In the genomic region with DNA sequence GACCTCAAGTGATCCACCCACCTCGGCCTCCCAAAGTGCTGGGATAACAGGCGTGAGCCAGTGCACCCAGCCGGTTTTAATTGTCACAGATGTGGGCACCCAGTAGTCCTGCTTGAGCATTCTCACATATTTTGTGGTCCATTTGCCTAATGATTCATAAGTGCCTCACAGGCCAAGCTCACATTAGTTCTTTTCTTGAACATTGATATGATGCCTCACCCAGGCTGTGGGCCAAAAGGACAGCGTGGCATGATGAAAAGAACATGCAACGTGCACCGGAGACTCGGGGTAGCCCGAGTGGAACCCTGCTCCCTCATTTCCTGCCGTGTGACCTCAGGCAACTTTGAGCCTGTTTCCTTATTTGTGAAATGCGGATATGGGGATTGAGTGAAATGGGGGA, we compare ENCODE assay signal across 11 cellular contexts.
DNase-seq lines count a peak whose midpoint lies in the region; ATAC-seq and TF ChIP-seq lines count a peak whose summit lies in the region.
"Had no signal": no experiment of that assay in that cellular context is flagged by ENCODE, and none has a peak within 500 bp of the region (broad histone marks: within the 10 kb centered on the region; RNA-seq: fewer than 3 reads in every experiment).

No MANE protein-coding gene starts in this region.

- H3K4me1 ChIP-seq in BLaER1 treated with 17β-estradiol and CSF1 and Interleukin-3, amounts not matched to agents 10 nM and 100 nM: peaks cover 10 to 72% (median 44%) of the 10 kb centered on the region in 10 experiments; a peak in 19 of 20 replicates
- peaks cover 3 to 43% (median 29%) of the 10 kb centered on the region in 9 donors for H3K4me1 ChIP-seq in heart right ventricle
- H3K4me1 ChIP-seq in uterus: no peaks in the 10 kb centered on the region

- H3K9ac ChIP-seq in BLaER1 treated with 17β-estradiol and CSF1 and Interleukin-3, amounts not matched to agents 10 nM and 100 nM: no peak overlapping the region

- no peaks in the 10 kb centered on the region for H3K27me3 ChIP-seq in BLaER1 treated with 17β-estradiol and CSF1 and Interleukin-3, amounts not matched to agents 10 nM and 100 nM
- H3K27me3 ChIP-seq in heart right ventricle: no peaks in the 10 kb centered on the region
- no peaks in the 10 kb centered on the region for H3K27me3 ChIP-seq in uterus

- H4K20me1 ChIP-seq in BLaER1 treated with 17β-estradiol and CSF1 and Interleukin-3, amounts not matched to agents 10 nM and 100 nM: peaks cover 0 to 48% (median 0%) of the 10 kb centered on the region in 11 experiments; a peak in 1 of 22 replicates

- H3K9me3 ChIP-seq in BLaER1 treated with 17β-estradiol and CSF1 and Interleukin-3, amounts not matched to agents 10 nM and 100 nM (replicated peaks in 1 of 11): peaks cover 12 to 46% (median 26%) of the 10 kb centered on the region in 11 experiments
- H3K9me3 ChIP-seq in heart right ventricle: no peaks in the 10 kb centered on the region
- H3K9me3 ChIP-seq in uterus: no peaks in the 10 kb centered on the region

- ATAC-seq in heart right ventricle: no peak

- intact Hi-C loops in heart right ventricle (cut with DNase I): loop anchor here in 1 of 10 donors (10.0 kb wide), 1 partner anchor 56 kb away; no protein-coding TSS in a partner anchor
- intact Hi-C loops in uterus (cut with DNase I; ENCODE audit: low total_unique reads): no loop called here

- H3K4me3 ChIP-seq in BLaER1 treated with 17β-estradiol and CSF1 and Interleukin-3, amounts not matched to agents 10 nM and 100 nM: no peak overlapping the region
- H3K4me3 ChIP-seq in heart right ventricle (no peak overlapping the region), uterus (no peak overlapping the region)

- DNase-seq in NCI-H446 treated with DMSO at 0.1 percent for 48 hours (lab: John Stamatoyannopoulos, UW) (peak; percentile 57), epidermal melanocyte (ENCODE audit: insufficient read length, low spot score) (peak; percentile 23), non-pigmented ciliary epithelial cell (ENCODE audit: low read depth) (peak; percentile 90), CD1c-positive myeloid dendritic cell (ENCODE audit: extremely low spot score) (no peak), caudate nucleus (lab: John Stamatoyannopoulos, UW) (no peak), heart right ventricle (no peak), uterus (no peak)
- DNase-seq: CD4-positive, alpha-beta memory T cell; MV-4-11; stimulated activated CD4-positive, alpha-beta T cell treated with anti-CD3 and anti-CD28 coated beads, Interleukin-4, amount 100 ng/mL, for 4 hours had no signal

- WGBS in heart right ventricle, 2 donors: 80 to 84% methylated on average over 10 of the region's 10 CpGs

- H3K36me3 ChIP-seq in BLaER1 treated with 17β-estradiol and CSF1 and Interleukin-3, amounts not matched to agents 10 nM and 100 nM: peaks cover 8 to 56% (median 22%) of the 10 kb centered on the region in 11 experiments; a peak in 20 of 22 replicates
- peaks cover 0 to 9% (median 0%) of the 10 kb centered on the region in 9 donors for H3K36me3 ChIP-seq in heart right ventricle
- H3K36me3 ChIP-seq in uterus: no peaks in the 10 kb centered on the region

- TF ChIP-seq POLR2A in uterus (IDR thresholded peaks at IDR 0.05): no peak

- TF ChIP-seq CTCF in heart right ventricle (IDR thresholded peaks at IDR 0.05): no peak
- TF ChIP-seq CTCF in uterus (IDR thresholded peaks at IDR 0.05): no peak

- peak overlapping the region; percentile 5 to 51 (median 33); a peak in 18 of 22 replicates for H3K4me2 ChIP-seq in BLaER1 treated with 17β-estradiol and CSF1 and Interleukin-3, amounts not matched to agents 10 nM and 100 nM

- no peak overlapping the region for H3K27ac ChIP-seq in BLaER1 treated with 17β-estradiol and CSF1 and Interleukin-3, amounts not matched to agents 10 nM and 100 nM
- H3K27ac ChIP-seq in caudate nucleus (ENCODE audit: low read depth, low read length) (no peak overlapping the region), heart right ventricle (no peak overlapping the region), uterus (no peak overlapping the region)

Comparison
In these comparisons a context has a peak if more than half of its experiments do, and no peak if none do; other contexts are left out.
1. DNase-seq: peak in NCI-H446 treated with DMSO at 0.1 percent for 48 hours (single experiment), epidermal melanocyte (single experiment) and non-pigmented ciliary epithelial cell (single experiment); none in CD1c-positive myeloid dendritic cell (single experiment), caudate nucleus (0 of 61), heart right ventricle (0 of 2) and uterus (0 of 2).